In genomic region chrX:109847257-109848187, GRCh38 we compare ENCODE assay signal across 10 cellular contexts.
A peak's percentile ranks its signal among the peaks of the same experiment; 100 is the strongest.
DNase-seq lines count a peak whose midpoint lies in the region; ATAC-seq lines count a peak whose summit lies in the region.
"Had no signal": no experiment of that assay in that cellular context is flagged by ENCODE, and none has a peak within 500 bp of the region (broad histone marks: within the 10 kb centered on the region; RNA-seq: fewer than 3 reads in every experiment).

No MANE protein-coding gene starts in this region.

- H3K36me3 ChIP-seq in trophoblast cell (ENCODE audit: control insufficient read depth in 1 of 2, insufficient read depth in 2 of 2, low read length in 2 of 2): no peaks in the 10 kb centered on the region
- H3K36me3 ChIP-seq: tibial nerve had no signal

- peak overlapping the region; percentile 55 for H4K91ac ChIP-seq in trophoblast cell (ENCODE audit: low read depth, low read length)

- peak overlapping the region; percentile 58 for H2BK12ac ChIP-seq in trophoblast cell (ENCODE audit: low read length)

- peak overlapping the region; percentile 76 for H2BK120ac ChIP-seq in trophoblast cell (ENCODE audit: insufficient read depth, low read length, poor library complexity)

- H2AK5ac ChIP-seq in trophoblast cell (ENCODE audit: low read length): peak overlapping the region; percentile 46

- no peaks in the 10 kb centered on the region for H3K9me3 ChIP-seq in trophoblast cell (ENCODE audit: insufficient read depth, low read depth, low read length)
- H3K9me3 ChIP-seq: tibial nerve had no signal

- H3K18ac ChIP-seq in trophoblast cell (ENCODE audit: low read length): no peak overlapping the region

- no peak overlapping the region for H2AFZ ChIP-seq in trophoblast cell (ENCODE audit: insufficient read depth, low read length, poor library complexity)

- H3K4me1 ChIP-seq in trophoblast cell (ENCODE audit: control insufficient read depth in 1 of 2, insufficient read depth in 2 of 2, low read length in 2 of 2): peaks cover 3 to 11% of the 10 kb centered on the region in 2 experiments
- H3K4me1 ChIP-seq: tibial nerve had no signal

- DNase-seq in EH (ENCODE audit: low read depth): peak; percentile 91
- DNase-seq in NCI-H82 (lab: John Stamatoyannopoulos, UW): peak; percentile 43
- DNase-seq in trophoblast cell: peak; percentile 64 to 93
- no peak for DNase-seq in GM19240 (ENCODE audit: insufficient read length, low spot score)
- DNase-seq in NCI-H2029 treated with DMSO at 0.1 percent for 48 hours (lab: John Stamatoyannopoulos, UW): no peak
- DNase-seq: activated T-cell treated with anti-CD3 and anti-CD28 coated beads, Interleukin-2, amount 50 U/mL, for 4 hours had no signal

- no peak overlapping the region for H3K4me2 ChIP-seq in trophoblast cell (ENCODE audit: low read length)

- H3K27ac ChIP-seq in trophoblast cell (ENCODE audit: low read depth, low read length): peak overlapping the region; percentile 79
- H3K27ac ChIP-seq: tibial nerve had no signal

- no peaks in the 10 kb centered on the region for H3K79me1 ChIP-seq in trophoblast cell (ENCODE audit: low read length)

- H3K79me2 ChIP-seq in trophoblast cell (ENCODE audit: control insufficient read depth, insufficient read depth, low read length, poor library complexity): no peaks in the 10 kb centered on the region

- peak overlapping the region; percentile 44 for H3K14ac ChIP-seq in trophoblast cell (ENCODE audit: low read length)

- H2BK5ac ChIP-seq in trophoblast cell (ENCODE audit: low read depth, low read length, poor library complexity): peak overlapping the region; percentile 56

- no CpG with 5 or more reads among the region's 5 CpGs for WGBS in trophoblast cell (ENCODE audit: extremely low coverage, insufficient coverage, insufficient read length)

- no peak overlapping the region for H3K4me3 ChIP-seq in trophoblast cell (ENCODE audit: low read depth, low read length)
- H3K4me3 ChIP-seq: tibial nerve had no signal

- H3K4ac ChIP-seq in trophoblast cell (ENCODE audit: low read depth, low read length): no peak overlapping the region

- H4K8ac ChIP-seq in trophoblast cell (ENCODE audit: low read depth, low read length): no peak overlapping the region

- H4K12ac ChIP-seq in trophoblast cell (ENCODE audit: low read depth, low read length): no peak overlapping the region

- H3K23ac ChIP-seq in trophoblast cell (ENCODE audit: low read length): no peak overlapping the region

- peak; percentile 35 for ATAC-seq in esophagus mucosa
- no peak for ATAC-seq in HG02678 (IDR thresholded peaks at IDR 0.05; ENCODE audit: unreplicated experiment)
- no peak for ATAC-seq in HG02623 (IDR thresholded peaks at IDR 0.05; ENCODE audit: unreplicated experiment)

- no peaks in the 10 kb centered on the region for H3K27me3 ChIP-seq in trophoblast cell (ENCODE audit: insufficient read depth, low read length)

- no peak overlapping the region for H3K9ac ChIP-seq in trophoblast cell (ENCODE audit: low read length)

Comparison
In these comparisons a context has a peak if more than half of its experiments do, and no peak if none do; other contexts are left out.
1. DNase-seq: peak in EH (single experiment), NCI-H82 (single experiment) and trophoblast cell (2 of 2); none in GM19240 (single experiment) and NCI-H2029 treated with DMSO at 0.1 percent for 48 hours (single experiment).